21 cellular contexts compared by ENCODE assay signal in the genomic region with DNA sequence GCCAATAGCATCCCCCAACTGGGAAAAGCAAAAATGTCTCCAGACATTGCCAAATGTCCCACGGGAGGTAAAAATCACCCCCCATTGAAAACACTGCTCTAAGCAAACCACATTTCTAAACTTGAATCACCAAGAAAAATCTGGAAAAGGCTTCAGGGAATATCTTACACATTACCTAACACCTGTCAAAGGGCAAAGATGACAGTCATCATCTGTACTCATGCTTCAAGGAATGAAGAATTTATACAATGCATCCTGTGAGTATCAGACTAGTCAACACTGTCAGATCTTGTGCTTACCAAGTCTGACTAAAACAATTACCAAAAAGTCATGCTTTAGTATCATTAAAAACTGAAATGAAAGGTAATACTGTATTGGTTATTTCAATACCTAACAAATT.
DNase-seq lines count a peak whose midpoint lies in the region; ATAC-seq and TF ChIP-seq lines count a peak whose summit lies in the region.
"Had no signal": no experiment of that assay in that cellular context is flagged by ENCODE, and none has a peak within 500 bp of the region (broad histone marks: within the 10 kb centered on the region; RNA-seq: fewer than 3 reads in every experiment).

No MANE protein-coding gene starts in this region.

- peak overlapping the region; percentile 81; the same call in 1 of the 2 replicates for H2BK20ac ChIP-seq in IMR-90 (ENCODE audit: low read depth, low read length)

- peak overlapping the region; percentile 54; the same call in 1 of the 2 replicates for H3K18ac ChIP-seq in IMR-90 (ENCODE audit: low read depth, low read length)

- no peak for TF ChIP-seq CTCF in IMR-90 (conservative IDR thresholded peaks at IDR 0.05; ENCODE audit: low read depth, low read length)
- TF ChIP-seq CTCF in uterus (IDR thresholded peaks at IDR 0.05), result no peak

- H3K14ac ChIP-seq in IMR-90 (replicated peaks; ENCODE audit: low read depth, low read length), result no peak overlapping the region

- H3K79me1 ChIP-seq in IMR-90 (ENCODE audit: low read depth in 1 of 2, low read length in 2 of 2), result 0 out of 4 replicates have a peak, but pooled peaks cover 0 to 5% of the 10 kb centered on the region in 2 experiments

- no peak overlapping the region for H3K9ac ChIP-seq in IMR-90 (ENCODE audit: low read depth, low read length)

- peak overlapping the region in 1 of 2 experiments; percentile 62; a peak in 2 of 4 replicates for H4K8ac ChIP-seq in IMR-90 (ENCODE audit: low read depth in 2 of 2, low read length in 2 of 2)

- 0 out of 3 replicates have a peak overlapping the region, but pooled peaks have one; percentile 67 for H2BK15ac ChIP-seq in IMR-90 (ENCODE audit: low read depth, low read length)

- H3K56ac ChIP-seq in IMR-90 (ENCODE audit: extremely low read depth, insufficient read depth, low read length), result no peak overlapping the region

- TF ChIP-seq RAD21 in IMR-90 (IDR thresholded peaks at IDR 0.05; ENCODE audit: low read length), result no peak

- H2BK120ac ChIP-seq in IMR-90 (ENCODE audit: low read depth, low read length), result peak overlapping the region; percentile 83

- no peaks in the 10 kb centered on the region; the same call in 1 of the 2 replicates for H3K9me3 ChIP-seq in IMR-90 (ENCODE audit: control insufficient read depth, insufficient read depth, low read length)
- H3K9me3 ChIP-seq in uterus, result no peaks in the 10 kb centered on the region
- H3K9me3 ChIP-seq in MG63, result no peaks in the 10 kb centered on the region
- H3K9me3 ChIP-seq: prostate gland, thyroid gland had no signal

- DNase-seq in IMR-90 (peak; percentile 79), astrocyte of the hippocampus (ENCODE audit: low read depth, low spot score) (peak; percentile 10), hepatic stellate cell (ENCODE audit: low spot score) (peak; percentile 10), ecto neural progenitor cell (ENCODE audit: low spot score) (no peak), uterus (no peak), MG63 (no peak)
- DNase-seq: activated CD4-positive, alpha-beta T cell treated with anti-CD3 and anti-CD28 coated beads, Interleukin-2, amount 50 U/mL, for 1 hour; DMS79; H9; left colon; natural killer cell; NCI-H146; NCI-H2171 treated with DMSO at 0.1 percent for 48 hours; NCI-H69; small intestine; stimulated activated CD4-positive, alpha-beta T cell treated with anti-CD3 and anti-CD28 coated beads, Interleukin-2, amount 100 ng/mL, for 48 hours; stimulated activated naive CD8-positive, alpha-beta T cell treated with anti-CD3 and anti-CD28 coated beads, Interleukin-15, Interleukin-2, amounts not matched to agents 100 U/mL and 50 U/mL, for 24 hours; thyroid gland had no signal

- H2BK5ac ChIP-seq in IMR-90 (ENCODE audit: low read depth, low read length, poor library complexity, severe bottlenecking), result peak overlapping the region; percentile 85

- TF ChIP-seq POLR2A in IMR-90 (IDR thresholded peaks at IDR 0.05; ENCODE audit: low read depth, low read length) (no peak), uterus (IDR thresholded peaks at IDR 0.05) (no peak)

- no TSS peak for BruUV-seq in IMR-90 (replicated peaks; lab: Mats Ljungman, UMichigan)

- in situ Hi-C loops in IMR-90 (cut with MboI; ENCODE audit: low sequenced_read_pairs), result loop anchor here (25.0 kb wide), 1 partner anchor 451 kb away; no protein-coding TSS in a partner anchor

- no peak overlapping the region; the same call in 1 of the 2 replicates for H4K5ac ChIP-seq in IMR-90 (ENCODE audit: low read depth, low read length)

- no peak overlapping the region; the same call in 1 of the 2 replicates for H3K23ac ChIP-seq in IMR-90 (ENCODE audit: low read depth, low read length)

- H3K27ac ChIP-seq in IMR-90 (ENCODE audit: insufficient read depth, low read length), result no peak overlapping the region; the same call in 1 of the 2 replicates
- H3K27ac ChIP-seq in uterus, result no peak overlapping the region
- H3K27ac ChIP-seq: prostate gland, thyroid gland had no signal

- ATAC-seq in IMR-90 (ENCODE audit: low read depth), result peak; percentile 79
- no peak for ATAC-seq in HG02642 (IDR thresholded peaks at IDR 0.05; ENCODE audit: poor library complexity, unreplicated experiment)
- ATAC-seq: activated T-helper 17 cell treated with anti-CD3 and anti-CD28 coated beads, Interleukin-2, amount 50 U/mL, for 72 hours; left colon; natural killer cell; stimulated activated naive CD8-positive, alpha-beta T cell treated with anti-CD3 and anti-CD28 coated beads, Interleukin-15, Interleukin-2, amounts not matched to agents 100 U/mL and 50 U/mL, for 24 hours had no signal

- POLR2A ChIA-PET in IMR-90 (lab: Charles Lee; ENCODE audit: unreplicated experiment), result no interaction called here

- H3K9me1 ChIP-seq in IMR-90 (ENCODE audit: insufficient read depth, low read length), result no peaks in the 10 kb centered on the region

- CTCF ChIA-PET in IMR-90 (lab: Yijun Ruan, JAX), result no interaction called here

- no peaks in the 10 kb centered on the region for H4K20me1 ChIP-seq in IMR-90 (ENCODE audit: insufficient read depth, low read length)

- intact Hi-C loops in IMR-90 (cut with micrococcal nuclease), result loop anchor here (2.0 to 10.0 kb wide), 2 partner anchors 452 to 624 kb away; no protein-coding TSS in a partner anchor
- intact Hi-C loops in uterus (cut with DNase I; ENCODE audit: low total_unique reads), result no loop called here

- H3K4me3 ChIP-seq in IMR-90 (ENCODE audit: insufficient read depth, low read depth, low read length) (no peak overlapping the region), uterus (no peak overlapping the region), MG63 (no peak overlapping the region)
- H3K4me3 ChIP-seq: prostate gland, thyroid gland had no signal

- H3K27me3 ChIP-seq in IMR-90 (ENCODE audit: control insufficient read depth, insufficient read depth, low read length) (no peaks in the 10 kb centered on the region), uterus (no peaks in the 10 kb centered on the region), MG63 (no peaks in the 10 kb centered on the region)
- H3K27me3 ChIP-seq: thyroid gland had no signal

- no peak overlapping the region for H2AK9ac ChIP-seq in IMR-90 (replicated peaks; ENCODE audit: low read depth, low read length, poor library complexity)

- peak overlapping the region; percentile 2; the same call in 1 of the 2 replicates for H2AK5ac ChIP-seq in IMR-90 (ENCODE audit: low read depth, low read length)

- peak overlapping the region; percentile 42; the same call in 1 of the 2 replicates for H3K4ac ChIP-seq in IMR-90 (ENCODE audit: low read depth, low read length)

- H4K91ac ChIP-seq in IMR-90 (ENCODE audit: insufficient read depth, low read depth, low read length), result no peak overlapping the region

- no CpG with 5 or more reads among the region's 1 CpG for WGBS in IMR-90 (ENCODE audit: extremely low coverage in 2 of 2, insufficient read length in 1 of 2), 2 experiments

- H2AFZ ChIP-seq in IMR-90 (replicated peaks; ENCODE audit: low read length, poor library complexity), result no peak overlapping the region

- H3K4me1 ChIP-seq in IMR-90 (ENCODE audit: control insufficient read depth, insufficient read depth, low read length) (peaks cover 2% of the 10 kb centered on the region; the same call in 1 of the 2 replicates), uterus (no peaks in the 10 kb centered on the region)
- H3K4me1 ChIP-seq: prostate gland, thyroid gland had no signal

- dilution Hi-C loops in IMR-90 (cut with HindIII; ENCODE audit: low sequenced_read_pairs, unreplicated experiment), result no loop called here

- peak overlapping the region; percentile 64; the same call in 1 of the 2 replicates for H3K4me2 ChIP-seq in IMR-90 (ENCODE audit: low read depth, low read length)

- H3K36me3 ChIP-seq in IMR-90 (ENCODE audit: control insufficient read depth, insufficient read depth, low read length), result no peaks in the 10 kb centered on the region
- no peaks in the 10 kb centered on the region for H3K36me3 ChIP-seq in uterus
- H3K36me3 ChIP-seq in MG63, result no peaks in the 10 kb centered on the region
- H3K36me3 ChIP-seq: prostate gland, thyroid gland had no signal

TF ChIP-seq in IMR-90, 13 proteins besides CTCF, POLR2A, EP300 and RAD21:
- TF ChIP-seq FOS (IDR thresholded peaks at IDR 0.05; ENCODE audit: low read depth, low read length), result no peak
- TF ChIP-seq NFE2L2 (IDR thresholded peaks at IDR 0.05; ENCODE audit: low read depth, low read length), result no peak
- TF ChIP-seq ELK1 (IDR thresholded peaks at IDR 0.05; ENCODE audit: borderline replicate concordance, low read depth, low read length), result no peak
- no peak for TF ChIP-seq SMC3 (IDR thresholded peaks at IDR 0.05; ENCODE audit: low read depth, low read length)
- 0 out of 2 replicates have a peak, but pooled peaks have one; percentile 1 for TF ChIP-seq CEBPB (IDR thresholded peaks at IDR 0.05; ENCODE audit: low read depth, low read length)
- TF ChIP-seq RFX5 (IDR thresholded peaks at IDR 0.05; ENCODE audit: low read depth, low read length), result no peak
- TF ChIP-seq RCOR1 (IDR thresholded peaks at IDR 0.05; ENCODE audit: insufficient replicate concordance, low read length), result peak; percentile 54
- no peak for TF ChIP-seq BHLHE40 (IDR thresholded peaks at IDR 0.05; ENCODE audit: low read depth, low read length)
- no peak for TF ChIP-seq USF2 (IDR thresholded peaks at IDR 0.05; ENCODE audit: low read depth, low read length)
- no peak for TF ChIP-seq MXI1 (IDR thresholded peaks at IDR 0.05; ENCODE audit: borderline replicate concordance, low read depth, low read length)
- TF ChIP-seq MAFK (IDR thresholded peaks at IDR 0.05; ENCODE audit: low read depth, low read length), result no peak
- no peak for TF ChIP-seq MAZ (IDR thresholded peaks at IDR 0.05; ENCODE audit: borderline replicate concordance, low read depth, low read length)

Comparison
In these comparisons a context has a peak if more than half of its experiments do, and no peak if none do; other contexts are left out.
1. DNase-seq: peak in IMR-90 (single experiment), astrocyte of the hippocampus (single experiment) and hepatic stellate cell (single experiment); none in ecto neural progenitor cell (single experiment), uterus (0 of 2) and MG63 (single experiment).